Comparison of ENCODE assay signal across 9 cellular contexts in genomic region chr19:14073232-14073924, GRCh38. TPM values are rescaled to one million over a fixed set of nuclear protein-coding genes. Genes with fewer than 3 reads are reported as not detected.
A peak's percentile ranks its signal among the peaks of the same experiment; 100 is the strongest.
DNase-seq lines count a peak whose midpoint lies in the region; ATAC-seq, FAIRE-seq and TF ChIP-seq lines count a peak whose summit lies in the region.
"Had no signal": no experiment of that assay in that cellular context is flagged by ENCODE, and none has a peak within 500 bp of the region (broad histone marks: within the 10 kb centered on the region; RNA-seq: fewer than 3 reads in every experiment).

No MANE protein-coding gene starts in this region.

- no peak overlapping the region for H4K91ac ChIP-seq in H1 (replicated peaks; ENCODE audit: insufficient read length, low read length)

- H4K8ac ChIP-seq in H1 (ENCODE audit: extremely low read depth, insufficient read depth, low read length) (peak overlapping the region; percentile 62), mesendoderm (ENCODE audit: low read depth, low read length) (no peak overlapping the region)

- no peak overlapping the region; the same call in 1 of the 2 replicates for H2BK15ac ChIP-seq in H1 (ENCODE audit: low read length)
- no peak overlapping the region for H2BK15ac ChIP-seq in mesendoderm (replicated peaks; ENCODE audit: low read depth)

- no peaks in the 10 kb centered on the region for H3K36me3 ChIP-seq in H1 (ENCODE audit: control insufficient read depth in 2 of 4, insufficient read depth in 4 of 4, low read length in 3 of 4)
- no peaks in the 10 kb centered on the region for H3K36me3 ChIP-seq in mesendoderm (ENCODE audit: control insufficient read depth, insufficient read depth, low read length)

- CTCF ChIA-PET in H1 (lab: Charles Lee; ENCODE audit: partially characterized antibody) = interaction anchor here (0.6 to 7.0 kb wide), 27 partner anchors 9 to 215 kb away, joined by 3 to 103 read pairs (median 4); partner anchors contain the start of genes C19orf67, NANOS3 and PALM3

- POLR2A ChIA-PET in H1 (lab: Charles Lee; ENCODE audit: partially characterized antibody) = interaction anchor here (0.7 to 2.6 kb wide), 7 partner anchors 17 to 192 kb away, joined by 3 to 10 read pairs (median 3); partner anchors contain the start of genes ASF1B and IL27RA

- no peak overlapping the region for H3K14ac ChIP-seq in H1 (ENCODE audit: insufficient read length)

- no peak overlapping the region for H2BK20ac ChIP-seq in H1 (ENCODE audit: low read length)

- H3K9ac ChIP-seq in H1 (replicated peaks in 1 of 4; ENCODE audit: extremely low read depth in 1 of 4, low read depth in 3 of 4, low read length in 3 of 4) (no peak overlapping the region; a peak in 1 of 7 replicates), mesendoderm (ENCODE audit: low read length) (peak overlapping the region; percentile 57)

- no peaks in the 10 kb centered on the region; a peak in 1 of 4 replicates for H3K9me3 ChIP-seq in H1 (ENCODE audit: insufficient read depth in 2 of 2, low read depth in 1 of 2, low read length in 1 of 2)

- H2AK5ac ChIP-seq in H1 (ENCODE audit: low read depth, low read length) (no peak overlapping the region), mesendoderm (ENCODE audit: low read length) (no peak overlapping the region)

- H3K27ac ChIP-seq in H1 (ENCODE audit: low read depth, low read length) = no peak overlapping the region
- no peak overlapping the region for H3K27ac ChIP-seq in mesendoderm (ENCODE audit: low read depth, low read length)

- H3K23me2 ChIP-seq in H1 (ENCODE audit: low read depth, low read length) = peaks cover 18% of the 10 kb centered on the region; the same call in 1 of the 2 replicates

- H3K27me3 ChIP-seq in H1 (replicated peaks in 1 of 4; ENCODE audit: control insufficient read depth in 3 of 4, extremely low read depth in 1 of 4, insufficient read depth in 3 of 4, low read length in 3 of 4) (peaks cover 17 to 40% (median 32%) of the 10 kb centered on the region in 4 experiments), mesendoderm (ENCODE audit: insufficient read depth, low read length, poor library complexity) (peaks cover 6% of the 10 kb centered on the region)

- WGBS in H1 (ENCODE audit: extremely low coverage in 1 of 2, insufficient coverage in 1 of 2, insufficient read length in 1 of 2, insufficient replicate concordance in 2 of 2, low coverage in 1 of 2, low lambda C conversion rate in 2 of 2, missing lambda C conversion rate in 1 of 2), 2 experiments = 3% methylated on average over 43 of the region's 108 CpGs; no CpG with 5 or more reads in 1 of the 2 experiments
- no CpG with 5 or more reads among the region's 108 CpGs for WGBS in mesendoderm (ENCODE audit: extremely low coverage, insufficient coverage, low lambda C conversion rate)

- TF ChIP-seq EP300 in H1 (IDR thresholded peaks at IDR 0.05; ENCODE audit: borderline replicate concordance in 1 of 2, low read depth in 2 of 2, low read length in 2 of 2) = no peak

- H3K79me2 ChIP-seq in H1 (ENCODE audit: control insufficient read depth in 1 of 2, insufficient read depth in 2 of 2, low read length in 2 of 2) (no peaks in the 10 kb centered on the region), mesendoderm (ENCODE audit: control insufficient read depth, insufficient read depth, low read length) (no peaks in the 10 kb centered on the region)

- DNase-seq in NCI-H1417 (lab: John Stamatoyannopoulos, UW) = peak; percentile 68 to 95 (median 84)
- DNase-seq in NCI-H1417 treated with DMSO at 0.1 percent for 48 hours (lab: John Stamatoyannopoulos, UW) = no peak
- DNase-seq in NCI-H510A treated with DMSO at 0.1 percent for 48 hours (lab: John Stamatoyannopoulos, UW) = peak; percentile 67
- peak; percentile 89 for DNase-seq in activated CD8-positive, alpha-beta memory T cell treated with anti-CD3 and anti-CD28 coated beads for 24 hours
- DNase-seq in H1 (ENCODE audit: low read depth in 1 of 2, low spot score in 2 of 2) = peak in 1 of 2 experiments; percentile 86
- peak; percentile 72 for DNase-seq in mesendoderm
- peak; percentile 45 for DNase-seq in stimulated activated CD8-positive, alpha-beta memory T cell treated with anti-CD3 and anti-CD28 coated beads, Interleukin-15, amount 100 ng/mL, for 1 hour (ENCODE audit: low read depth)

- peak; percentile 62 to 89 (median 83) for TF ChIP-seq CTCF in H1 (IDR thresholded peaks at IDR 0.05; ENCODE audit: control extremely low read depth in 1 of 3, insufficient read depth in 1 of 3, low read depth in 1 of 3, low read length in 3 of 3)

- peak overlapping the region; percentile 46 to 66 (median 50) for H3K4me3 ChIP-seq in H1 (ENCODE audit: extremely low read depth in 1 of 4, insufficient read depth in 2 of 4, low read depth in 3 of 4, low read length in 4 of 4)
- H3K4me3 ChIP-seq in mesendoderm (ENCODE audit: low read length) = peak overlapping the region; percentile 16

- H2BK120ac ChIP-seq in H1 (replicated peaks; ENCODE audit: low read depth, low read length) (no peak overlapping the region), mesendoderm (ENCODE audit: low read depth, low read length) (no peak overlapping the region)

- TF ChIP-seq POLR2A in H1 (IDR thresholded peaks at IDR 0.05; ENCODE audit: control extremely low read depth in 1 of 2, low read depth in 2 of 2, low read length in 2 of 2) = no peak

- H4K20me1 ChIP-seq in H1 (replicated peaks in 1 of 2; ENCODE audit: control insufficient read depth in 1 of 2, insufficient read depth in 2 of 2, low read length in 2 of 2) = peaks cover 0 to 2% of the 10 kb centered on the region in 2 experiments

- FAIRE-seq in H1 (lab: Jason Lieb, UNC) = no peak
- FAIRE-seq: A204.1 had no signal

- H3K4me2 ChIP-seq in H1 (ENCODE audit: insufficient read depth in 1 of 2, low read depth in 2 of 2, low read length in 2 of 2) (peak overlapping the region; percentile 57 to 98), mesendoderm (ENCODE audit: low read length) (peak overlapping the region; percentile 68)

- H2BK5ac ChIP-seq in H1 (ENCODE audit: low read depth, low read length) (no peak overlapping the region), mesendoderm (ENCODE audit: low read length) (no peak overlapping the region)

- peak overlapping the region; percentile 74; the same call in 1 of the 2 replicates for H2AFZ ChIP-seq in H1 (ENCODE audit: low read length)

- no peak overlapping the region for H3K4ac ChIP-seq in H1 (replicated peaks; ENCODE audit: insufficient read length, low read depth, low read length)
- H3K4ac ChIP-seq in mesendoderm (ENCODE audit: low read depth, low read length) = no peak overlapping the region

- H2BK12ac ChIP-seq in H1 (ENCODE audit: low read depth, low read length) = no peak overlapping the region

- H3K56ac ChIP-seq in H1 (replicated peaks; ENCODE audit: insufficient read length, low read depth, low read length) = peak overlapping the region; percentile 64
- peak overlapping the region; percentile 81 for H3K56ac ChIP-seq in mesendoderm (ENCODE audit: low read length)

- peak in 1 of 2 experiments; percentile 19; a peak in 2 of 4 replicates for TF ChIP-seq RAD21 in H1 (IDR thresholded peaks at IDR 0.05 in 1 of 2, conservative IDR thresholded peaks at IDR 0.05 in 1 of 2; ENCODE audit: low read depth in 2 of 2, low read length in 2 of 2)

- H3K79me1 ChIP-seq in H1 (ENCODE audit: low read depth, low read length) = no peaks in the 10 kb centered on the region
- no peaks in the 10 kb centered on the region for H3K79me1 ChIP-seq in mesendoderm (ENCODE audit: low read length)

- H4K5ac ChIP-seq in H1 (ENCODE audit: insufficient read length, low read depth, low read length) (no peak overlapping the region), mesendoderm (ENCODE audit: low read length) (no peak overlapping the region)

- H3K4me1 ChIP-seq in H1 (replicated peaks in 1 of 4; ENCODE audit: control insufficient read depth in 3 of 4, insufficient read depth in 4 of 4, low read length in 3 of 4) (peaks cover 0 to 15% (median 9%) of the 10 kb centered on the region in 4 experiments; a peak in 5 of 7 replicates), mesendoderm (ENCODE audit: control insufficient read depth, low read depth, low read length) (peaks cover 1% of the 10 kb centered on the region)

- peak; percentile 45 for ATAC-seq in HG02981 (IDR thresholded peaks at IDR 0.05; ENCODE audit: unreplicated experiment)

- H3K18ac ChIP-seq in H1 (ENCODE audit: extremely low read depth, low read length) (peak overlapping the region; percentile 19; the same call in 1 of the 2 replicates), mesendoderm (ENCODE audit: low read length) (peak overlapping the region; percentile 52)

- H3K23ac ChIP-seq in H1 (ENCODE audit: insufficient read length) = no peak overlapping the region
- no peak overlapping the region for H3K23ac ChIP-seq in mesendoderm (ENCODE audit: low read length)

RNA-seq across cellular contexts. Expression of gene MISP3, which starts 0.8 kb away (rescaled TPM):
- 0.92 and 1.4 TPM in 2 replicates for total RNA-seq in H1 (2021; fragmentation: NEBNext Ultra II Directional; extraction: Animal tissue kit (Norgen Biotek cat#: 25700))
- polyA plus RNA-seq in H1 (2011; rRNA removed) = 0.74 and 0.96 TPM in 2 replicates
- polyA plus RNA-seq in H1 (2011; cell fraction: cytosol; rRNA removed) = 1.3 TPM
- 2.1 TPM for polyA plus RNA-seq in H1 (2011; cell fraction: nucleus; rRNA removed)
- polyA plus RNA-seq in H1 (2012, experiment 1 of 2) = 1.2 to 2.2 TPM (median 1.6 TPM) in 4 replicates
- 0.89 TPM for polyA plus RNA-seq in H1 (2012, experiment 2 of 2)
- polyA plus RNA-seq in H1 (2013, experiment 1 of 2) = 1.3 TPM
- 1.2 TPM for polyA plus RNA-seq in H1 (2013, experiment 2 of 2)
- 0.10 and 0.16 TPM in 2 replicates for polyA minus RNA-seq in H1 (2011; rRNA and poly(A)+ RNA removed)
- polyA minus RNA-seq in H1 (2011; cell fraction: cytosol; rRNA and poly(A)+ RNA removed) = not detected
- 0.80 TPM for polyA minus RNA-seq in H1 (2011; cell fraction: nucleus; rRNA and poly(A)+ RNA removed)
- polyA plus RNA-seq in mesendoderm (2013, experiment 1 of 2) = 0.08 TPM
- 0.10 TPM for polyA plus RNA-seq in mesendoderm (2013, experiment 2 of 2)

RNA-seq across cellular contexts. Expression of gene PALM3, which starts 11.5 kb away (rescaled TPM):
- 31.3 and 33.1 TPM in 2 replicates for total RNA-seq in H1 (2021; fragmentation: NEBNext Ultra II Directional; extraction: Animal tissue kit (Norgen Biotek cat#: 25700))
- polyA plus RNA-seq in H1 (2011; rRNA removed) = 5.8 and 12.1 TPM in 2 replicates
- 21.0 TPM for polyA plus RNA-seq in H1 (2011; cell fraction: cytosol; rRNA removed)
- 11.7 TPM for polyA plus RNA-seq in H1 (2011; cell fraction: nucleus; rRNA removed)
- polyA plus RNA-seq in H1 (2012, experiment 1 of 2) = 26.0 to 38.6 TPM (median 32.7 TPM) in 4 replicates
- 10.6 TPM for polyA plus RNA-seq in H1 (2012, experiment 2 of 2)
- polyA plus RNA-seq in H1 (2013, experiment 1 of 2) = 18.2 TPM
- polyA plus RNA-seq in H1 (2013, experiment 2 of 2) = 18.3 TPM
- 3.2 and 3.3 TPM in 2 replicates for polyA minus RNA-seq in H1 (2011; rRNA and poly(A)+ RNA removed)
- polyA minus RNA-seq in H1 (2011; cell fraction: cytosol; rRNA and poly(A)+ RNA removed) = 6.1 TPM
- 4.0 TPM for polyA minus RNA-seq in H1 (2011; cell fraction: nucleus; rRNA and poly(A)+ RNA removed)
- 11.7 TPM for polyA plus RNA-seq in mesendoderm (2013, experiment 1 of 2)
- 11.4 TPM for polyA plus RNA-seq in mesendoderm (2013, experiment 2 of 2)

RNA-seq across cellular contexts. Expression of gene C19orf67, which starts 12.2 kb away (rescaled TPM):
- 0.52 TPM in 1 of 2 replicates, not detected in the other for total RNA-seq in H1 (2021; fragmentation: NEBNext Ultra II Directional; extraction: Animal tissue kit (Norgen Biotek cat#: 25700))
- polyA plus RNA-seq in H1 (2011; rRNA removed) = 0.12 and 0.25 TPM in 2 replicates
- 0.23 TPM for polyA plus RNA-seq in H1 (2011; cell fraction: cytosol; rRNA removed)
- 0.37 TPM for polyA plus RNA-seq in H1 (2011; cell fraction: nucleus; rRNA removed)
- not detected in 4 replicates for polyA plus RNA-seq in H1 (2012, experiment 1 of 2)
- 0.46 TPM for polyA plus RNA-seq in H1 (2012, experiment 2 of 2)
- 0.04 TPM for polyA plus RNA-seq in H1 (2013, experiment 1 of 2)
- 0.11 TPM for polyA plus RNA-seq in H1 (2013, experiment 2 of 2)
- 0.19 and 0.37 TPM in 2 replicates for polyA minus RNA-seq in H1 (2011; rRNA and poly(A)+ RNA removed)
- polyA minus RNA-seq in H1 (2011; cell fraction: cytosol; rRNA and poly(A)+ RNA removed) = not detected
- polyA minus RNA-seq in H1 (2011; cell fraction: nucleus; rRNA and poly(A)+ RNA removed) = not detected
- not detected for polyA plus RNA-seq in mesendoderm (2013, experiment 1 of 2)
- polyA plus RNA-seq in mesendoderm (2013, experiment 2 of 2) = 0.10 TPM

RNA-seq across cellular contexts. Expression of gene SAMD1, which starts 17.2 kb away (rescaled TPM):
- 95.7 and 100 TPM in 2 replicates for total RNA-seq in H1 (2021; fragmentation: NEBNext Ultra II Directional; extraction: Animal tissue kit (Norgen Biotek cat#: 25700))
- polyA plus RNA-seq in H1 (2011; rRNA removed) = 40.0 and 52.4 TPM in 2 replicates
- 48.4 TPM for polyA plus RNA-seq in H1 (2011; cell fraction: cytosol; rRNA removed)
- 118 TPM for polyA plus RNA-seq in H1 (2011; cell fraction: nucleus; rRNA removed)
- polyA plus RNA-seq in H1 (2012, experiment 1 of 2) = 53.3 to 76.4 TPM (median 71.1 TPM) in 4 replicates
- polyA plus RNA-seq in H1 (2012, experiment 2 of 2) = 74.0 TPM
- 83.6 TPM for polyA plus RNA-seq in H1 (2013, experiment 1 of 2)
- 81.7 TPM for polyA plus RNA-seq in H1 (2013, experiment 2 of 2)
- polyA minus RNA-seq in H1 (2011; rRNA and poly(A)+ RNA removed) = 7.6 and 10.5 TPM in 2 replicates
- 26.8 TPM for polyA minus RNA-seq in H1 (2011; cell fraction: cytosol; rRNA and poly(A)+ RNA removed)
- polyA minus RNA-seq in H1 (2011; cell fraction: nucleus; rRNA and poly(A)+ RNA removed) = 18.2 TPM
- polyA plus RNA-seq in mesendoderm (2013, experiment 1 of 2) = 50.8 TPM
- 57.8 TPM for polyA plus RNA-seq in mesendoderm (2013, experiment 2 of 2)

RNA-seq across cellular contexts. Expression of gene IL27RA, which starts 41.8 kb away (rescaled TPM):
- total RNA-seq in H1 (2021; fragmentation: NEBNext Ultra II Directional; extraction: Animal tissue kit (Norgen Biotek cat#: 25700)) = 14.7 and 15.1 TPM in 2 replicates
- 9.9 and 10.8 TPM in 2 replicates for polyA plus RNA-seq in H1 (2011; rRNA removed)
- polyA plus RNA-seq in H1 (2011; cell fraction: cytosol; rRNA removed) = 10.1 TPM
- 10.7 TPM for polyA plus RNA-seq in H1 (2011; cell fraction: nucleus; rRNA removed)
- 10.1 to 14.2 TPM (median 12.6 TPM) in 4 replicates for polyA plus RNA-seq in H1 (2012, experiment 1 of 2)
- polyA plus RNA-seq in H1 (2012, experiment 2 of 2) = 12.9 TPM
- 24.7 TPM for polyA plus RNA-seq in H1 (2013, experiment 1 of 2)
- polyA plus RNA-seq in H1 (2013, experiment 2 of 2) = 24.8 TPM
- polyA minus RNA-seq in H1 (2011; rRNA and poly(A)+ RNA removed) = 5.9 TPM in 2 replicates
- 8.6 TPM for polyA minus RNA-seq in H1 (2011; cell fraction: cytosol; rRNA and poly(A)+ RNA removed)
- 3.5 TPM for polyA minus RNA-seq in H1 (2011; cell fraction: nucleus; rRNA and poly(A)+ RNA removed)
- polyA plus RNA-seq in mesendoderm (2013, experiment 1 of 2) = 6.1 TPM
- 5.8 TPM for polyA plus RNA-seq in mesendoderm (2013, experiment 2 of 2)
